ENCODE assay signal across 22 cellular contexts in the genomic region with DNA sequence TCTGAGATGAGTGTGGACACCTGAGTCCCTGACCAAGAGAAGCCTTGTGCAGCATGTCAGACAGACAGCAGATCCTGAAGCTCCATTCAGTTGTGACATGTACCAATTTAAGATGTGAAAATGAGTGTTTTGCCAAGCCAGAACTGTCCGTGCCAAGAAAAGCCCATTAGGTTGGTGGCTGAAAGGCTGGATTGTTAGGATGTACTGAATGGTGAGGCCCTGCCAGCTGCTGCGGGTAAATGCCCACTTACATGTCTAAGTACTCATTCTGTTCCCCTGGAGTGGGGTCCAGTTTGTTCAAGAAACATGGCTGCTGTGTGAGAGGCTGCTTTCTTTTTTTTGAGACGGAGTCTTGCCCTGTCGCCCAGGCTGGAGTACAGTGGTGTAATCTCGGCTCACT.
"Had no signal": no experiment of that assay in that cellular context is flagged by ENCODE, and none has a peak within 500 bp of the region (broad histone marks: within the 10 kb centered on the region; RNA-seq: fewer than 3 reads in every experiment).

No MANE protein-coding gene starts in this region.

- H3K27ac Mint-ChIP-seq: activated B cell treated with CpG ODN at 0.5 μM for 24 hours; activated CD4-positive, alpha-beta T cell treated with anti-CD3 and anti-CD28 coated beads for 36 hours; activated naive CD8-positive, alpha-beta T cell treated with anti-CD3 and anti-CD28 coated beads for 36 hours; activated T-helper 2 cell treated with anti-CD3 and anti-CD28 coated beads, Interferon-gamma antibody, Interleukin-2, Interleukin-4, amounts not matched to agents 10 μg/mL and 5 μg/mL and 100 μg/mL, durations not matched to agents 14 hours and 24 hours and 36 hours; endodermal cell; naive thymus-derived CD4-positive, alpha-beta T cell; neural progenitor cell; progenitor cell of endocrine pancreas; stimulated activated naive B cell treated with anti-CD40 and anti-IgM and Interleukin-4, amounts not matched to agents 10 μg/mL and 1 μg/mL and 100 μg/mL, for 72 hours; T-helper 1 cell treated with Interleukin-12 subunit alpha and Interleukin-12 subunit beta and Interleukin-4 antibody, amounts not matched to agents 30 μg/mL and 1 μg/mL, for 36 hours; type B pancreatic cell had no signal

- H3K27me3 Mint-ChIP-seq: progenitor cell of endocrine pancreas, type B pancreatic cell had no signal

- H3K4me1 Mint-ChIP-seq: activated naive CD8-positive, alpha-beta T cell treated with anti-CD3 and anti-CD28 coated beads for 36 hours had no signal

- H3K9me3 Mint-ChIP-seq: activated B cell treated with CpG ODN at 0.5 μM for 24 hours; activated naive CD8-positive, alpha-beta T cell treated with anti-CD3 and anti-CD28 coated beads for 36 hours; activated T-cell treated with anti-CD3 and anti-CD28 coated beads, Interleukin-2, amount 50 U/mL, for 4 hours; activated T-helper 2 cell treated with anti-CD3 and anti-CD28 coated beads, Interferon-gamma antibody, Interleukin-2, Interleukin-4, amounts not matched to agents 10 μg/mL and 5 μg/mL and 100 μg/mL, durations not matched to agents 14 hours and 24 hours and 36 hours; endodermal cell; stimulated activated naive B cell treated with anti-CD40 and anti-IgM and Interleukin-4, amounts not matched to agents 10 μg/mL and 1 μg/mL and 100 μg/mL, for 72 hours; T-helper 1 cell treated with Interleukin-12 subunit alpha and Interleukin-12 subunit beta and Interleukin-4 antibody, amounts not matched to agents 30 μg/mL and 1 μg/mL, for 36 hours had no signal

- H3K36me3 Mint-ChIP-seq: activated naive CD8-positive, alpha-beta T cell treated with anti-CD3 and anti-CD28 coated beads for 36 hours had no signal

- H3K4me3 Mint-ChIP-seq: activated B cell treated with CpG ODN at 0.5 μM for 24 hours; activated CD4-positive, alpha-beta T cell treated with anti-CD3 and anti-CD28 coated beads for 36 hours; activated naive CD8-positive, alpha-beta T cell treated with anti-CD3 and anti-CD28 coated beads for 36 hours; activated T-cell treated with anti-CD3 and anti-CD28 coated beads, Interleukin-2, amount 50 U/mL, for 4 hours; endodermal cell; naive thymus-derived CD4-positive, alpha-beta T cell; neural progenitor cell; stimulated activated naive B cell treated with anti-CD40 and anti-IgM and Interleukin-4, amounts not matched to agents 10 μg/mL and 1 μg/mL and 100 μg/mL, for 72 hours; T-helper 1 cell treated with Interleukin-12 subunit alpha and Interleukin-12 subunit beta and Interleukin-4 antibody, amounts not matched to agents 30 μg/mL and 1 μg/mL, for 36 hours; type B pancreatic cell had no signal

- DNase-seq: activated B cell treated with CpG ODN at 0.5 μM for 24 hours; activated CD4-positive, alpha-beta T cell treated with anti-CD3 and anti-CD28 coated beads for 36 hours; activated CD4-positive, alpha-beta T cell treated with anti-CD3 and anti-CD28 coated beads, Interleukin-2, amount 50 U/mL, for 4 hours; activated CD8-positive, alpha-beta memory T cell treated with anti-CD3 and anti-CD28 coated beads for 24 hours; activated CD8-positive, alpha-beta memory T cell treated with anti-CD3 and anti-CD28 coated beads, Interleukin-2, amount 50 U/mL, for 4 hours; activated naive CD4-positive, alpha-beta T cell; activated naive CD8-positive, alpha-beta T cell treated with anti-CD3 and anti-CD28 coated beads for 36 hours; activated T-cell treated with anti-CD3 and anti-CD28 coated beads, Interleukin-2, amount 50 U/mL, for 4 hours; cerebellar nuclear complex; endodermal cell; lower lobe of right lung; naive thymus-derived CD4-positive, alpha-beta T cell; retina; sigmoid colon; stimulated activated CD4-positive, alpha-beta T cell treated with anti-CD3 and anti-CD28 coated beads, Interleukin-15, amount 100 ng/mL, for 24 hours; stimulated activated naive B cell treated with anti-CD40 and anti-IgM and Interleukin-4, amounts not matched to agents 10 μg/mL and 1 μg/mL and 100 μg/mL, for 72 hours; testis had no signal
